Comparison of ENCODE assay signal across 1 cellular context in the genomic region with DNA sequence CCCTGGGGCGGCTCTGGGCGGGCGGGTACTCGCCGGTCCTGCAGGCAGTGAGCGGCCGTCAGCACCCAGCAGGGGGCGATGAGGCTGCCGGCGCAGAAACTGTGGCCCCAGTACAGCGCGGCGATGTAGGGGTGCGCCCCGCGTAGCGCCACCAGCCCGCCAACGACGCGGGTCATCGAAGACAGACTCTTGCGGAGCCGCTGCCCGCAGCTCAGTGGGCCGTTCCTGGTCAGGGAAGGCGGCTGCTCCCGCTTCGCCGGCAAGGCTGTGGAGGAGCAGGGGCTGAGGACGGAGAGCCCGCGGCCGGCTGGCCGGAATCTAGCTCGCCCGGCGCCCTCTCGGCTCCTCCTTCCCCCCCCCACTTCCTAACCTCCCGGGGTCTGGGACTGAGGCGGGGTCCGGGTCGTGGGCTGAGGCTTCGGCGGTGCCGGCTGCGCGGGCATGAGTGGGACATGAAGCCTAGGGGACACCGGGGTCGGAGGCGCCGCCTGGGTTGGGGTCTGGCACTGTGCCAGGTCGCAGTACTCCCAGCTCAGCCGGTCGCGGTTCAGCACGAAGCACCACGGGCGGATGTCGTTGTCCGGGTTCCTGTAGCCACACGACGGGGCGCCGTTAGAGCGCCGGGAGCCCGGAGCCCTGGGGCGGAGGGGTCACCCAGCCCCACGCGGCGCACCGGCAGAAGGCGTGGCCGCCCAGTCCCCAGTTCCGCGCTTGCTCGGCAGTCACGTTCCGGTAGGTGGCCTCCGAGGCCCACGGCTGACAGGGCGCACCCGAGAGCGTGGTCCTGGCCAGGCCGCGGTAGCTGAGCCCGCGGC.
TF ChIP-seq lines count a peak whose summit lies in the region.

No MANE protein-coding gene starts in this region.

TF ChIP-seq in HepG2, 621 proteins besides CTCF, POLR2A, EP300 and RAD21 (continued from another document and continues in another):
- TF ChIP-seq PRDM15 (CRISPR knock-in tag; IDR thresholded peaks at IDR 0.05) (no peak), ZHX2 (IDR thresholded peaks at IDR 0.05; ENCODE audit: low read depth) (0 out of 2 replicates have a peak, but pooled peaks have one; percentile 25), ZHX2 (CRISPR knock-in tag; IDR thresholded peaks at IDR 0.05; ENCODE audit: borderline replicate concordance) (no peak), SETDB1 (CRISPR knock-in tag; IDR thresholded peaks at IDR 0.05; ENCODE audit: borderline replicate concordance) (no peak), ZNF747 (CRISPR knock-in tag; IDR thresholded peaks at IDR 0.05; ENCODE audit: borderline replicate concordance) (no peak), SNAPC2 (CRISPR knock-in tag; IDR thresholded peaks at IDR 0.05) (no peak), NFE2L1 (CRISPR knock-in tag; IDR thresholded peaks at IDR 0.05; ENCODE audit: borderline replicate concordance) (no peak), KLF15 (CRISPR knock-in tag; IDR thresholded peaks at IDR 0.05; ENCODE audit: borderline replicate concordance) (no peak), ZSCAN20 (CRISPR knock-in tag; IDR thresholded peaks at IDR 0.05; ENCODE audit: borderline replicate concordance) (peak; percentile 63; the same call in 1 of the 2 replicates), ISX (CRISPR knock-in tag; conservative IDR thresholded peaks at IDR 0.05) (no peak), ZNF83 (CRISPR knock-in tag; IDR thresholded peaks at IDR 0.05; ENCODE audit: borderline replicate concordance) (no peak), ZNF34 (CRISPR knock-in tag; IDR thresholded peaks at IDR 0.05; ENCODE audit: borderline replicate concordance) (no peak), ZNF331 (CRISPR knock-in tag; IDR thresholded peaks at IDR 0.05) (no peak), SYNCRIP (IDR thresholded peaks at IDR 0.05; ENCODE audit: insufficient read depth, low read depth, low read length) (no peak), AHR (CRISPR knock-in tag; IDR thresholded peaks at IDR 0.05) (no peak), ZNF720 (CRISPR knock-in tag; IDR thresholded peaks at IDR 0.05) (no peak), ZSCAN25 (CRISPR knock-in tag; IDR thresholded peaks at IDR 0.05) (peak; percentile 92), HNF4G (IDR thresholded peaks at IDR 0.05; ENCODE audit: borderline replicate concordance, low read depth, low read length) (no peak), HNF4G (CRISPR knock-in tag; IDR thresholded peaks at IDR 0.05; ENCODE audit: borderline replicate concordance, low read depth) (no peak), HOXD1 (CRISPR knock-in tag; IDR thresholded peaks at IDR 0.05) (no peak), HIVEP1 (CRISPR knock-in tag; IDR thresholded peaks at IDR 0.05) (0 out of 2 replicates have a peak, but pooled peaks have one; percentile 15), BCL3 (CRISPR knock-in tag; IDR thresholded peaks at IDR 0.05) (peak; percentile 71; the same call in 1 of the 2 replicates), PCBP1 (IDR thresholded peaks at IDR 0.05; ENCODE audit: borderline replicate concordance, low read depth, low read length) (no peak; the same call in 1 of the 2 replicates), THAP11 (CRISPR knock-in tag; IDR thresholded peaks at IDR 0.05) (no peak; the same call in 1 of the 2 replicates), SKI (IDR thresholded peaks at IDR 0.05; ENCODE audit: partially characterized antibody) (no peak), GTF2F1 (IDR thresholded peaks at IDR 0.05; ENCODE audit: low read length) (no peak), NFE2 (CRISPR knock-in tag; IDR thresholded peaks at IDR 0.05) (no peak), ZNF572 (CRISPR knock-in tag; IDR thresholded peaks at IDR 0.05) (no peak), HNRNPH1 (optimal IDR thresholded peaks at IDR 0.05; ENCODE audit: low read depth, low read length) (no peak), BHLHE40 (IDR thresholded peaks at IDR 0.05; ENCODE audit: low read length) (no peak; the same call in 1 of the 2 replicates), ZNF513 (CRISPR knock-in tag; conservative IDR thresholded peaks at IDR 0.05) (no peak)
- TF ChIP-seq, protein P1, sequence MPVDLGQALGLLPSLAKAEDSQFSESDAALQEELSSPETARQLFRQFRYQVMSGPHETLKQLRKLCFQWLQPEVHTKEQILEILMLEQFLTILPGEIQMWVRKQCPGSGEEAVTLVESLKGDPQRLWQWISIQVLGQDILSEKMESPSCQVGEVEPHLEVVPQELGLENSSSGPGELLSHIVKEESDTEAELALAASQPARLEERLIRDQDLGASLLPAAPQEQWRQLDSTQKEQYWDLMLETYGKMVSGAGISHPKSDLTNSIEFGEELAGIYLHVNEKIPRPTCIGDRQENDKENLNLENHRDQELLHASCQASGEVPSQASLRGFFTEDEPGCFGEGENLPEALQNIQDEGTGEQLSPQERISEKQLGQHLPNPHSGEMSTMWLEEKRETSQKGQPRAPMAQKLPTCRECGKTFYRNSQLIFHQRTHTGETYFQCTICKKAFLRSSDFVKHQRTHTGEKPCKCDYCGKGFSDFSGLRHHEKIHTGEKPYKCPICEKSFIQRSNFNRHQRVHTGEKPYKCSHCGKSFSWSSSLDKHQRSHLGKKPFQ (CRISPR knock-in tag; IDR thresholded peaks at IDR 0.05; ENCODE audit: insufficient replicate concordance), result no peak
- TF ChIP-seq, protein P2, sequence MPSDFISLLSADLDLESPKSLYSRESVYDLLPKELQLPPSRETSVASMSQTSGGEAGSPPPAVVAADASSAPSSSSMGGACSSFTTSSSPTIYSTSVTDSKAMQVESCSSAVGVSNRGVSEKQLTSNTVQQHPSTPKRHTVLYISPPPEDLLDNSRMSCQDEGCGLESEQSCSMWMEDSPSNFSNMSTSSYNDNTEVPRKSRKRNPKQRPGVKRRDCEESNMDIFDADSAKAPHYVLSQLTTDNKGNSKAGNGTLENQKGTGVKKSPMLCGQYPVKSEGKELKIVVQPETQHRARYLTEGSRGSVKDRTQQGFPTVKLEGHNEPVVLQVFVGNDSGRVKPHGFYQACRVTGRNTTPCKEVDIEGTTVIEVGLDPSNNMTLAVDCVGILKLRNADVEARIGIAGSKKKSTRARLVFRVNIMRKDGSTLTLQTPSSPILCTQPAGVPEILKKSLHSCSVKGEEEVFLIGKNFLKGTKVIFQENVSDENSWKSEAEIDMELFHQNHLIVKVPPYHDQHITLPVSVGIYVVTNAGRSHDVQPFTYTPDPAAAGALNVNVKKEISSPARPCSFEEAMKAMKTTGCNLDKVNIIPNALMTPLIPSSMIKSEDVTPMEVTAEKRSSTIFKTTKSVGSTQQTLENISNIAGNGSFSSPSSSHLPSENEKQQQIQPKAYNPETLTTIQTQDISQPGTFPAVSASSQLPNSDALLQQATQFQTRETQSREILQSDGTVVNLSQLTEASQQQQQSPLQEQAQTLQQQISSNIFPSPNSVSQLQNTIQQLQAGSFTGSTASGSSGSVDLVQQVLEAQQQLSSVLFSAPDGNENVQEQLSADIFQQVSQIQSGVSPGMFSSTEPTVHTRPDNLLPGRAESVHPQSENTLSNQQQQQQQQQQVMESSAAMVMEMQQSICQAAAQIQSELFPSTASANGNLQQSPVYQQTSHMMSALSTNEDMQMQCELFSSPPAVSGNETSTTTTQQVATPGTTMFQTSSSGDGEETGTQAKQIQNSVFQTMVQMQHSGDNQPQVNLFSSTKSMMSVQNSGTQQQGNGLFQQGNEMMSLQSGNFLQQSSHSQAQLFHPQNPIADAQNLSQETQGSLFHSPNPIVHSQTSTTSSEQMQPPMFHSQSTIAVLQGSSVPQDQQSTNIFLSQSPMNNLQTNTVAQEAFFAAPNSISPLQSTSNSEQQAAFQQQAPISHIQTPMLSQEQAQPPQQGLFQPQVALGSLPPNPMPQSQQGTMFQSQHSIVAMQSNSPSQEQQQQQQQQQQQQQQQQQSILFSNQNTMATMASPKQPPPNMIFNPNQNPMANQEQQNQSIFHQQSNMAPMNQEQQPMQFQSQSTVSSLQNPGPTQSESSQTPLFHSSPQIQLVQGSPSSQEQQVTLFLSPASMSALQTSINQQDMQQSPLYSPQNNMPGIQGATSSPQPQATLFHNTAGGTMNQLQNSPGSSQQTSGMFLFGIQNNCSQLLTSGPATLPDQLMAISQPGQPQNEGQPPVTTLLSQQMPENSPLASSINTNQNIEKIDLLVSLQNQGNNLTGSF (CRISPR knock-in tag; IDR thresholded peaks at IDR 0.05), result no peak
- TF ChIP-seq, protein P3, sequence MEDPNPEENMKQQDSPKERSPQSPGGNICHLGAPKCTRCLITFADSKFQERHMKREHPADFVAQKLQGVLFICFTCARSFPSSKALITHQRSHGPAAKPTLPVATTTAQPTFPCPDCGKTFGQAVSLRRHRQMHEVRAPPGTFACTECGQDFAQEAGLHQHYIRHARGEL (CRISPR knock-in tag; IDR thresholded peaks at IDR 0.05), result no peak
